Comparison of ENCODE assay signal across 12 cellular contexts in the genomic region with DNA sequence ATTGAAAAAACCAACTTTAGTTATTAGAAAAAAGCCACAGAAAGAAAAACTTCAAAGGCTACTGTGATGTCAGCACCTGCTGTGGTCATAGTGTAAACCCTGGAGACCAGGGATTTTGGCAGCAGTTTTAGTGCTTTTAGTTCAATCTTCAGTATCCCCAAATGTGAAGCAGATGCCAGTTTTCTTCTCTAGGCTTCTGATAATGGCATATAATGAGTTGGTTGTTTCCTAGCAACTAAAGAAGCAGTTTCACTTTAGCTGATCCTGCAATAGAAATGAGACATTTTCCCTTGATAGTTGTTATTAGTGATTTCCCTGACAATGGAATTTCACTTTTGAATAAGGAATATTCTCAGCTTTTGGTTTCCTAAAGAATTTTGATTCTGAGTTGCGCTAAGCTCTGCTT.
A peak's percentile ranks its signal among the peaks of the same experiment; 100 is the strongest.
DNase-seq lines count a peak whose midpoint lies in the region; ATAC-seq, FAIRE-seq and TF ChIP-seq lines count a peak whose summit lies in the region.
"Had no signal": no experiment of that assay in that cellular context is flagged by ENCODE, and none has a peak within 500 bp of the region (broad histone marks: within the 10 kb centered on the region; RNA-seq: fewer than 3 reads in every experiment).

No MANE protein-coding gene starts in this region.

- H3K4me1 ChIP-seq in DND-41 (ENCODE audit: insufficient read depth, low read length) (peaks cover 8% of the 10 kb centered on the region), GM12878 (ENCODE audit: control insufficient read depth, insufficient read depth, low read length) (no peaks in the 10 kb centered on the region), osteoblast (ENCODE audit: insufficient read depth, low read length) (no peaks in the 10 kb centered on the region), neuronal stem cell (ENCODE audit: control insufficient read depth in 2 of 2, insufficient read depth in 1 of 2, low read depth in 1 of 2, low read length in 2 of 2) (peaks cover 0 to 5% of the 10 kb centered on the region in 2 donors)
- H3K4me1 ChIP-seq: foreskin keratinocyte had no signal

- intact Hi-C loops in GM12878 (cut with micrococcal nuclease; ENCODE audit: unreplicated experiment), result no loop called here

- H3K18ac ChIP-seq in neuronal stem cell (ENCODE audit: low read length), result no peak overlapping the region

- no peak for TF ChIP-seq POLR2A in GM12878 (IDR thresholded peaks at IDR 0.05; ENCODE audit: low read depth, low read length)

- H3K79me2 ChIP-seq in DND-41 (ENCODE audit: insufficient read depth, low read length), result no peaks in the 10 kb centered on the region
- H3K79me2 ChIP-seq in GM12878 (ENCODE audit: control insufficient read depth, insufficient read depth, low read length), result no peaks in the 10 kb centered on the region
- no peaks in the 10 kb centered on the region for H3K79me2 ChIP-seq in osteoblast (ENCODE audit: insufficient read depth, low read length)

- H2AFZ ChIP-seq in DND-41 (ENCODE audit: low read depth, low read length) (no peak overlapping the region), GM12878 (ENCODE audit: control insufficient read depth, low read depth, low read length) (no peak overlapping the region), osteoblast (ENCODE audit: low read length) (no peak overlapping the region), neuronal stem cell (ENCODE audit: low read length) (no peak overlapping the region)

- no peak overlapping the region for H4K8ac ChIP-seq in neuronal stem cell (ENCODE audit: low read depth, low read length)

- no peak overlapping the region for H3K14ac ChIP-seq in neuronal stem cell (ENCODE audit: low read length)

- H2BK120ac ChIP-seq in neuronal stem cell (ENCODE audit: low read depth, low read length), result no peak overlapping the region

- no peak for TF ChIP-seq RAD21 in GM12878 (IDR thresholded peaks at IDR 0.05; ENCODE audit: insufficient read depth, low read depth, low read length)

- SMC1A ChIA-PET in GM12878 (lab: Charles Lee; ENCODE audit: uncharacterized antibody, unreplicated experiment), result no interaction called here

- H3K4ac ChIP-seq in neuronal stem cell (ENCODE audit: low read length), result no peak overlapping the region

- H4K91ac ChIP-seq in neuronal stem cell (ENCODE audit: low read depth, low read length, poor library complexity), result no peak overlapping the region

- H2BK12ac ChIP-seq in neuronal stem cell (ENCODE audit: low read length), result no peak overlapping the region

- H3K79me1 ChIP-seq in neuronal stem cell (ENCODE audit: low read depth, low read length), result no peaks in the 10 kb centered on the region

- H4K20me1 ChIP-seq in DND-41 (ENCODE audit: insufficient read depth, low read length) (no peaks in the 10 kb centered on the region), GM12878 (ENCODE audit: control insufficient read depth, insufficient read depth) (no peaks in the 10 kb centered on the region), osteoblast (ENCODE audit: insufficient read depth, low read length) (no peaks in the 10 kb centered on the region)

- TF ChIP-seq EP300 in GM12878 (IDR thresholded peaks at IDR 0.05; ENCODE audit: borderline replicate concordance in 1 of 2, control insufficient read depth in 1 of 2, low read depth in 2 of 2, low read length in 2 of 2), result no peak

- no peak overlapping the region for H3K27ac ChIP-seq in DND-41 (ENCODE audit: low read length)
- H3K27ac ChIP-seq in GM12878 (ENCODE audit: control insufficient read depth, insufficient read depth), result no peak overlapping the region
- no peak overlapping the region for H3K27ac ChIP-seq in osteoblast (ENCODE audit: low read depth, low read length)
- H3K27ac ChIP-seq in neuronal stem cell (replicated peaks; ENCODE audit: low read length), result no peak overlapping the region
- H3K27ac ChIP-seq: foreskin keratinocyte, WERI-Rb-1 had no signal

- H3K9ac ChIP-seq in DND-41 (ENCODE audit: low read depth, low read length) (no peak overlapping the region), GM12878 (ENCODE audit: control insufficient read depth, insufficient read depth, low read length) (no peak overlapping the region), neuronal stem cell (ENCODE audit: low read depth, low read length, poor library complexity) (no peak overlapping the region)

- H3K9me3 ChIP-seq in DND-41 (ENCODE audit: insufficient read depth, low read length, severe bottlenecking), result no peaks in the 10 kb centered on the region
- no peaks in the 10 kb centered on the region for H3K9me3 ChIP-seq in GM12878 (replicated peaks; ENCODE audit: control insufficient read depth, insufficient read depth, low read length)
- no peaks in the 10 kb centered on the region for H3K9me3 ChIP-seq in osteoblast (ENCODE audit: low read depth, low read length)
- no peaks in the 10 kb centered on the region for H3K9me3 ChIP-seq in neuronal stem cell (replicated peaks in 1 of 2; ENCODE audit: control insufficient read depth in 2 of 2, insufficient read depth in 1 of 2, low read depth in 1 of 2, low read length in 2 of 2)

- WGBS in GM12878 (ENCODE audit: insufficient coverage, insufficient replicate concordance, low lambda C conversion rate, missing lambda C conversion rate), result 100% methylated on average over 1 of the region's 1 CpG
- WGBS in neuronal stem cell (ENCODE audit: extremely low coverage in 2 of 2, insufficient read length in 2 of 2, insufficient replicate concordance in 1 of 2), 2 donors, result no CpG with 5 or more reads among the region's 1 CpG

- H2BK5ac ChIP-seq in neuronal stem cell (ENCODE audit: low read length), result no peak overlapping the region

- no peaks in the 10 kb centered on the region for H3K36me3 ChIP-seq in DND-41 (ENCODE audit: insufficient read depth, low read length)
- H3K36me3 ChIP-seq in GM12878 (ENCODE audit: control insufficient read depth in 2 of 2, insufficient read depth in 2 of 2, low read length in 1 of 2), result no peaks in the 10 kb centered on the region
- H3K36me3 ChIP-seq in osteoblast (ENCODE audit: insufficient read depth, low read length), result no peaks in the 10 kb centered on the region
- H3K36me3 ChIP-seq in neuronal stem cell (replicated peaks in 1 of 2; ENCODE audit: control insufficient read depth in 2 of 2, insufficient read depth in 2 of 2, low read length in 2 of 2), result no peaks in the 10 kb centered on the region
- H3K36me3 ChIP-seq: WERI-Rb-1 had no signal

- peak; percentile 71; the same call in 2 of the 3 replicates for ATAC-seq in DND-41 (ENCODE audit: insufficient read depth, low read depth)
- peak; percentile 62 for ATAC-seq in GM12878
- no peak for ATAC-seq in HG02798 (IDR thresholded peaks at IDR 0.05; ENCODE audit: poor library complexity, unreplicated experiment)
- ATAC-seq: foreskin keratinocyte had no signal

- H2AK5ac ChIP-seq in neuronal stem cell (ENCODE audit: low read depth, low read length), result no peak overlapping the region

- CTCF ChIA-PET in GM12878 (lab: Yijun Ruan, JAX), result no interaction called here

- RAD21 ChIA-PET in GM12878 (lab: Charles Lee; ENCODE audit: unreplicated experiment), result no interaction called here

- H2BK15ac ChIP-seq in neuronal stem cell (ENCODE audit: low read length), result no peak overlapping the region

- in situ Hi-C loops in GM12878 (cut with MboI), result no loop called here

- TF ChIP-seq CTCF in DND-41 (IDR thresholded peaks at IDR 0.05; ENCODE audit: borderline replicate concordance, extremely low read depth, low read length, poor library complexity, severe bottlenecking) (no peak), GM12878 (IDR thresholded peaks at IDR 0.05 in 2 of 3, conservative IDR thresholded peaks at IDR 0.05 in 1 of 3; ENCODE audit: control insufficient read depth in 2 of 3, extremely low read depth in 1 of 3, insufficient read depth in 1 of 3, low read depth in 3 of 3, low read length in 3 of 3) (no peak), osteoblast (IDR thresholded peaks at IDR 0.05; ENCODE audit: extremely low read depth, low read depth, low read length) (no peak)

- no peak overlapping the region for H3K23ac ChIP-seq in neuronal stem cell (ENCODE audit: low read depth, low read length, poor library complexity)

- DNase-seq in DND-41 (no peak), NCI-H1092 treated with DMSO at 0.1 percent for 48 hours (lab: John Stamatoyannopoulos, UW) (peak; percentile 68), GM12878 (ENCODE audit: low read depth, low spot score) (no peak), osteoblast (ENCODE audit: insufficient read length, low spot score, missing footprints) (peak; percentile 80), neuronal stem cell (ENCODE audit: low spot score) (no peak), middle frontal gyrus (ENCODE audit: extremely low spot score, low spot score) (no peak)
- DNase-seq: activated T-cell treated with anti-CD3 and anti-CD28 coated beads, Interleukin-2, amount 50 U/mL, for 24 hours; DMS153; foreskin keratinocyte; WERI-Rb-1 had no signal

- H3K27me3 ChIP-seq in DND-41 (ENCODE audit: insufficient read depth, low read length, poor library complexity), result no peaks in the 10 kb centered on the region
- no peaks in the 10 kb centered on the region for H3K27me3 ChIP-seq in GM12878 (replicated peaks in 1 of 2; ENCODE audit: control insufficient read depth in 2 of 2, insufficient read depth in 2 of 2, low read length in 1 of 2)
- H3K27me3 ChIP-seq in osteoblast (ENCODE audit: insufficient read depth, low read length), result no peaks in the 10 kb centered on the region
- H3K27me3 ChIP-seq in neuronal stem cell (ENCODE audit: control insufficient read depth in 3 of 3, insufficient read depth in 3 of 3, low read depth in 1 of 3, low read length in 3 of 3), result no peaks in the 10 kb centered on the region
- H3K27me3 ChIP-seq: foreskin keratinocyte had no signal

- H3K4me3 ChIP-seq in DND-41 (ENCODE audit: low read depth in 1 of 2, low read length in 2 of 2), result no peak overlapping the region
- no peak overlapping the region for H3K4me3 ChIP-seq in GM12878
- no peak overlapping the region for H3K4me3 ChIP-seq in osteoblast (ENCODE audit: insufficient read depth, low read length)
- no peak overlapping the region for H3K4me3 ChIP-seq in neuronal stem cell (ENCODE audit: low read length in 2 of 2)

- no TSS peak for BruUV-seq in GM12878 (replicated peaks; lab: Mats Ljungman, UMichigan)

- FAIRE-seq in GM12878 (lab: Jason Lieb, UNC), result peak; percentile 73
- FAIRE-seq: bronchial epithelial cell had no signal

- H3K4me2 ChIP-seq in DND-41 (ENCODE audit: insufficient read depth, low read length), result no peak overlapping the region
- no peak overlapping the region for H3K4me2 ChIP-seq in GM12878 (ENCODE audit: control insufficient read depth, insufficient read depth)
- peak overlapping the region; percentile 24 for H3K4me2 ChIP-seq in osteoblast (ENCODE audit: insufficient read depth, low read length)
- no peak overlapping the region for H3K4me2 ChIP-seq in neuronal stem cell (ENCODE audit: insufficient read depth, low read length, poor library complexity, severe bottlenecking)

- POLR2A ChIA-PET in GM12878 (lab: Charles Lee), result no interaction called here

TF ChIP-seq in GM12878, 131 proteins besides CTCF, POLR2A, EP300 and RAD21 (continues in another document):
- no peak for TF ChIP-seq TARDBP (IDR thresholded peaks at IDR 0.05; ENCODE audit: borderline replicate concordance)
- TF ChIP-seq SIX5 (IDR thresholded peaks at IDR 0.05; ENCODE audit: low read depth, low read length, severe bottlenecking), result no peak
- no peak for TF ChIP-seq POLR2AphosphoS5 (IDR thresholded peaks at IDR 0.05; ENCODE audit: low read length)
- TF ChIP-seq LARP7 (IDR thresholded peaks at IDR 0.05), result no peak
- peak; percentile 24 for TF ChIP-seq MEF2B (IDR thresholded peaks at IDR 0.05; ENCODE audit: partially characterized antibody, poor library complexity, severe bottlenecking)

Comparison
In these comparisons a context has a peak if more than half of its experiments do, and no peak if none do; other contexts are left out.
1. DNase-seq: peak in NCI-H1092 treated with DMSO at 0.1 percent for 48 hours (single experiment) and osteoblast (single experiment); none in DND-41 (single experiment), GM12878 (single experiment), neuronal stem cell (single experiment) and middle frontal gyrus (single experiment).